In the genomic region with DNA sequence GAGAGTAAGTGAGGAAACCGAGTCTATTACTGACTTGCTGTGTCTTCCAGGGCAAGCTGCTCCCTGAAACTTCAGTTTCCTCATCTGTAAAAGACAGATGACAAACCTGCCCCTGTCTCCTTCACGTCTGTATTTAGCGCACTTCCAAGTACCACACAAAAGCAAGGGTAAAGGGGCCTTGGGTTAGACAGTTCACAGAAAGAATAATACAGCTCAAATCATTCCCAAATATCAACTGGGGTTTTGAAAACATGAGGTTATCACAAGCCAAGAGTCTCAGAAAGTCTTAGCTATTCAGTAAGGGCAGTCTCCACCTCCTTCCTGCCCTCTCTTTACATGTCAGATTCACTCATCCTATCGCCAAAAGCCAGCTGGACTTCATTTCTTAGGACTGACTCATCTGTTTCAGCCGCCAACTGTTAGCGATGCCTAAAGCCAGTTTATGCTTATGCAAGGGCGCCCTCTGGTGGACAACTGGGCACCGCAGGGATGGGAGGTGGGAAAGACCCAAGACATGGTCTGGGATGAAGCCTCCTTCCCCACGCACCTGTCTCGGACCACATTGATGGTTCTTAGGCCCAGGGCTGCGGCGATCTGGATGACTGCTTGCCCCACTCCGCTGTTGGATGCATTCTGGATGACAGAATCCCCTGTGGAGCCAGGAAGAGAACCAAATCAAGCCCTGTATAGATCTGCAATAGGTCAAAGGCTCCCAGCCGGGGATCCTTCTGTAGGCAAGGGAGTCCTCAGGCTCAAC, we compare ENCODE assay signal across 8 cellular contexts. TPM values are rescaled to one million over a fixed set of nuclear protein-coding genes. Genes with fewer than 3 reads are reported as not detected.
A peak's percentile ranks its signal among the peaks of the same experiment; 100 is the strongest.
DNase-seq lines count a peak whose midpoint lies in the region; ATAC-seq and TF ChIP-seq lines count a peak whose summit lies in the region.

No MANE protein-coding gene starts in this region.

- H3K9me3 ChIP-seq in ascending aorta: no peaks in the 10 kb centered on the region
- H3K9me3 ChIP-seq in right cardiac atrium (ENCODE audit: control insufficient read depth, low read length): no peaks in the 10 kb centered on the region
- no peaks in the 10 kb centered on the region for H3K9me3 ChIP-seq in vagina

- H3K27me3 ChIP-seq in ascending aorta (no peaks in the 10 kb centered on the region), right cardiac atrium (ENCODE audit: control insufficient read depth, insufficient read depth) (no peaks in the 10 kb centered on the region), vagina (no peaks in the 10 kb centered on the region)

- intact Hi-C loops in ascending aorta (cut with DNase I) (loop anchor here (1.0 to 5.0 kb wide), 6 partner anchors 20 to 418 kb away; no protein-coding TSS in a partner anchor), right cardiac atrium (cut with DNase I) (loop anchor here (1.0 to 10.0 kb wide), 5 partner anchors 158 to 418 kb away; no protein-coding TSS in a partner anchor), vagina (cut with DNase I) (loop anchor here (5.0 to 10.0 kb wide), 2 partner anchors 158 to 320 kb away; no protein-coding TSS in a partner anchor)

- peaks cover 17% of the 10 kb centered on the region for H3K4me1 Mint-ChIP-seq in T-helper 2 cell treated with Interferon-gamma antibody and Interleukin-4, amounts not matched to agents 5 μg/mL and 100 μg/mL, for 36 hours (ENCODE audit: low read depth)

- H3K4me3 Mint-ChIP-seq in T-helper 2 cell treated with Interferon-gamma antibody and Interleukin-4, amounts not matched to agents 5 μg/mL and 100 μg/mL, for 36 hours: no peak overlapping the region

- DNase-seq in DMS153 (lab: John Stamatoyannopoulos, UW) (peak; percentile 92), NCI-H187 treated with DMSO at 0.1 percent for 48 hours (lab: John Stamatoyannopoulos, UW) (peak; percentile 27), ascending aorta (ENCODE audit: low spot score in 2 of 2) (peak; percentile 81 to 98), right cardiac atrium (peak; percentile 94 to 98 (median 97)), renal cortical epithelial cell (ENCODE audit: low read depth) (peak; percentile 97), vagina (ENCODE audit: extremely low spot score in 2 of 2) (peak in 1 of 2 donors; percentile 95)
- DNase-seq in T-helper 2 cell treated with Interferon-gamma antibody and Interleukin-4, amounts not matched to agents 5 μg/mL and 100 μg/mL, for 36 hours (ENCODE audit: low spot score): peak; percentile 88

- H3K36me3 ChIP-seq in ascending aorta (peaks cover 8 to 50% of the 10 kb centered on the region in 2 donors), vagina (peaks cover 0 to 21% of the 10 kb centered on the region in 2 donors)

- H3K4me3 ChIP-seq in ascending aorta (no peak overlapping the region), right cardiac atrium (ENCODE audit: low read length) (no peak overlapping the region), vagina (no peak overlapping the region)

- ATAC-seq in HG02610 (IDR thresholded peaks at IDR 0.05; ENCODE audit: unreplicated experiment): peak; percentile 75
- peak; percentile 95 to 97 for ATAC-seq in right cardiac atrium

- H3K27ac ChIP-seq in ascending aorta: peak overlapping the region; percentile 90 to 91
- H3K27ac ChIP-seq in right cardiac atrium (ENCODE audit: low read length): peak overlapping the region; percentile 85
- peak overlapping the region; percentile 77 for H3K27ac ChIP-seq in vagina

- no peak overlapping the region for H3K27ac Mint-ChIP-seq in T-helper 2 cell treated with Interferon-gamma antibody and Interleukin-4, amounts not matched to agents 5 μg/mL and 100 μg/mL, for 36 hours

- TF ChIP-seq CTCF in ascending aorta (IDR thresholded peaks at IDR 0.05) (peak; percentile 86 to 94 (median 89)), vagina (IDR thresholded peaks at IDR 0.05) (peak; percentile 96 to 99 (median 99))

- H3K9me3 Mint-ChIP-seq in T-helper 2 cell treated with Interferon-gamma antibody and Interleukin-4, amounts not matched to agents 5 μg/mL and 100 μg/mL, for 36 hours: no peaks in the 10 kb centered on the region

- 24% methylated on average over 14 of the region's 14 CpGs for WGBS in right cardiac atrium

- no peaks in the 10 kb centered on the region for H3K27me3 Mint-ChIP-seq in T-helper 2 cell treated with Interferon-gamma antibody and Interleukin-4, amounts not matched to agents 5 μg/mL and 100 μg/mL, for 36 hours (ENCODE audit: low read depth)

- peaks cover 0 to 7% of the 10 kb centered on the region in 2 donors for H3K4me1 ChIP-seq in ascending aorta
- H3K4me1 ChIP-seq in right cardiac atrium (ENCODE audit: control insufficient read depth, insufficient read depth, low read length): peaks cover 2% of the 10 kb centered on the region
- H3K4me1 ChIP-seq in vagina: peaks cover 12% of the 10 kb centered on the region

- peaks cover 4% of the 10 kb centered on the region for H3K36me3 Mint-ChIP-seq in T-helper 2 cell treated with Interferon-gamma antibody and Interleukin-4, amounts not matched to agents 5 μg/mL and 100 μg/mL, for 36 hours (ENCODE audit: low read depth)

- TF ChIP-seq POLR2A in vagina (IDR thresholded peaks at IDR 0.05): no peak

RNA-seq across cellular contexts. Expression of a gene that starts 21.1 kb away (rescaled TPM):
- total RNA-seq in ascending aorta: 49.1 TPM
- 10 to 100 TPM; 52.0 to 63.7 (median 61.1) TPM for total RNA-seq in right cardiac atrium
- polyA plus RNA-seq in right cardiac atrium: 50.0 TPM
- total RNA-seq in renal cortical epithelial cell: 19.3 and 46.8 TPM in 2 replicates
- total RNA-seq in vagina: 67.8 TPM

RNA-seq across cellular contexts. Expression of a gene that starts 28.0 kb away (rescaled TPM):
- total RNA-seq in ascending aorta: 1.2 TPM
- 10 to 100 TPM; 21.0 to 33.7 (median 24.7) TPM for total RNA-seq in right cardiac atrium
- polyA plus RNA-seq in right cardiac atrium: 36.0 TPM
- total RNA-seq in renal cortical epithelial cell: 17.7 and 21.5 TPM in 2 replicates
- total RNA-seq in vagina: 16.9 TPM

RNA-seq across cellular contexts. Expression of a gene that starts 33.6 kb away (rescaled TPM):
- total RNA-seq in ascending aorta (32.7 TPM), right cardiac atrium (10 to 100 TPM; 13.7 to 29.9 (median 22.9) TPM), renal cortical epithelial cell (25.7 and 50.7 TPM in 2 replicates), vagina (37.3 TPM)
- 24.6 TPM for polyA plus RNA-seq in right cardiac atrium
